14 cellular contexts compared by ENCODE assay signal in genomic region chr3:110420158-110420641, GRCh38.
DNase-seq lines count a peak whose midpoint lies in the region; ATAC-seq lines count a peak whose summit lies in the region.
"Had no signal": no experiment of that assay in that cellular context is flagged by ENCODE, and none has a peak within 500 bp of the region (broad histone marks: within the 10 kb centered on the region; RNA-seq: fewer than 3 reads in every experiment).

No MANE protein-coding gene starts in this region.

- no peak for ATAC-seq in GM21786 (IDR thresholded peaks at IDR 0.05; ENCODE audit: unreplicated experiment)
- no peak for ATAC-seq in stimulated activated naive CD8-positive, alpha-beta T cell treated with anti-CD3 and anti-CD28 coated beads, Interleukin-15, amount 100 ng/mL, for 72 hours
- ATAC-seq in GM18498 (IDR thresholded peaks at IDR 0.05; ENCODE audit: unreplicated experiment): no peak
- ATAC-seq: mucosa of descending colon had no signal

- H3K4me1 ChIP-seq in neuron (ENCODE audit: insufficient read depth, low read length): peaks cover 9% of the 10 kb centered on the region
- H3K4me1 ChIP-seq: esophagus muscularis mucosa had no signal

- H3K9me3 Mint-ChIP-seq in stimulated activated naive CD8-positive, alpha-beta T cell treated with anti-CD3 and anti-CD28 coated beads, Interleukin-15, amount 100 ng/mL, for 72 hours: no peaks in the 10 kb centered on the region
- H3K9me3 Mint-ChIP-seq in activated CD4-positive, alpha-beta memory T cell treated with anti-CD3 and anti-CD28 coated beads for 36 hours: no peaks in the 10 kb centered on the region
- H3K9me3 Mint-ChIP-seq: activated CD4-positive, alpha-beta T cell treated with anti-CD3 and anti-CD28 coated beads, Interleukin-2, amount 10 ng/mL, durations not matched to agents 24 days and 14 days had no signal

- no peaks in the 10 kb centered on the region for H3K27me3 Mint-ChIP-seq in stimulated activated naive CD8-positive, alpha-beta T cell treated with anti-CD3 and anti-CD28 coated beads, Interleukin-15, amount 100 ng/mL, for 72 hours
- H3K27me3 Mint-ChIP-seq in activated CD4-positive, alpha-beta memory T cell treated with anti-CD3 and anti-CD28 coated beads for 36 hours: peaks cover 2% of the 10 kb centered on the region
- H3K27me3 Mint-ChIP-seq: activated CD4-positive, alpha-beta T cell treated with anti-CD3 and anti-CD28 coated beads, Interleukin-2, amount 10 ng/mL, durations not matched to agents 24 days and 14 days had no signal

- no peaks in the 10 kb centered on the region for H3K4me1 Mint-ChIP-seq in stimulated activated naive CD8-positive, alpha-beta T cell treated with anti-CD3 and anti-CD28 coated beads, Interleukin-15, amount 100 ng/mL, for 72 hours
- no peaks in the 10 kb centered on the region for H3K4me1 Mint-ChIP-seq in activated CD4-positive, alpha-beta memory T cell treated with anti-CD3 and anti-CD28 coated beads for 36 hours (ENCODE audit: low read depth)
- H3K4me1 Mint-ChIP-seq: activated CD4-positive, alpha-beta T cell treated with anti-CD3 and anti-CD28 coated beads, Interleukin-2, amount 10 ng/mL, durations not matched to agents 24 days and 14 days had no signal

- H3K27me3 ChIP-seq in neuron (ENCODE audit: insufficient read depth, low read length): no peaks in the 10 kb centered on the region
- H3K27me3 ChIP-seq: esophagus muscularis mucosa had no signal

- intact Hi-C loops in activated CD4-positive, alpha-beta memory T cell treated with anti-CD3 and anti-CD28 coated beads for 36 hours (cut with micrococcal nuclease): no loop called here

- H3K36me3 ChIP-seq in neuron (ENCODE audit: insufficient read depth, low read length): no peaks in the 10 kb centered on the region
- H3K36me3 ChIP-seq: esophagus muscularis mucosa, thoracic aorta had no signal

- H3K4me3 ChIP-seq in neuron (ENCODE audit: low read length): no peak overlapping the region
- H3K4me3 ChIP-seq: esophagus muscularis mucosa, mucosa of descending colon, thoracic aorta had no signal

- H2AFZ ChIP-seq in neuron (ENCODE audit: low read depth, low read length): peak overlapping the region; percentile 5

- CTCF ChIA-PET in activated CD4-positive, alpha-beta memory T cell treated with anti-CD3 and anti-CD28 coated beads for 36 hours (lab: Charles Lee): no interaction called here

- no peaks in the 10 kb centered on the region for H3K9me3 ChIP-seq in neuron (ENCODE audit: low read length)
- H3K9me3 ChIP-seq: esophagus muscularis mucosa, mucosa of descending colon, thoracic aorta had no signal

- peak; percentile 74 for DNase-seq in COLO829 (ENCODE audit: low spot score)
- peak; percentile 5 for DNase-seq in NCI-H460 (ENCODE audit: extremely low read depth, low read depth)
- DNase-seq in dermis microvascular lymphatic vessel endothelial cell (ENCODE audit: low read depth in 2 of 2): peak; percentile 53 to 85
- no peak for DNase-seq in stimulated activated naive CD8-positive, alpha-beta T cell treated with anti-CD3 and anti-CD28 coated beads, Interleukin-15, amount 100 ng/mL, for 72 hours
- DNase-seq in activated CD4-positive, alpha-beta memory T cell treated with anti-CD3 and anti-CD28 coated beads for 36 hours: no peak
- DNase-seq: activated CD4-positive, alpha-beta T cell treated with anti-CD3 and anti-CD28 coated beads, Interleukin-2, amount 10 ng/mL, durations not matched to agents 24 days and 14 days; Caco-2; mucosa of descending colon; NCI-H1694 had no signal

- H3K36me3 Mint-ChIP-seq in activated CD4-positive, alpha-beta memory T cell treated with anti-CD3 and anti-CD28 coated beads for 36 hours: no peaks in the 10 kb centered on the region

- POLR2A ChIA-PET in activated CD4-positive, alpha-beta memory T cell treated with anti-CD3 and anti-CD28 coated beads for 36 hours (lab: Charles Lee): no interaction called here

- no peak overlapping the region for H3K27ac Mint-ChIP-seq in stimulated activated naive CD8-positive, alpha-beta T cell treated with anti-CD3 and anti-CD28 coated beads, Interleukin-15, amount 100 ng/mL, for 72 hours
- H3K27ac Mint-ChIP-seq in activated CD4-positive, alpha-beta memory T cell treated with anti-CD3 and anti-CD28 coated beads for 36 hours: no peak overlapping the region
- H3K27ac Mint-ChIP-seq: activated CD4-positive, alpha-beta T cell treated with anti-CD3 and anti-CD28 coated beads, Interleukin-2, amount 10 ng/mL, durations not matched to agents 24 days and 14 days had no signal

- H3K4me3 Mint-ChIP-seq in stimulated activated naive CD8-positive, alpha-beta T cell treated with anti-CD3 and anti-CD28 coated beads, Interleukin-15, amount 100 ng/mL, for 72 hours: no peak overlapping the region
- no peak overlapping the region for H3K4me3 Mint-ChIP-seq in activated CD4-positive, alpha-beta memory T cell treated with anti-CD3 and anti-CD28 coated beads for 36 hours
- H3K4me3 Mint-ChIP-seq: activated CD4-positive, alpha-beta T cell treated with anti-CD3 and anti-CD28 coated beads, Interleukin-2, amount 10 ng/mL, durations not matched to agents 24 days and 14 days had no signal

Comparison
In these comparisons a context has a peak if more than half of its experiments do, and no peak if none do; other contexts are left out.
1. DNase-seq: peak in COLO829 (single experiment), NCI-H460 (single experiment) and dermis microvascular lymphatic vessel endothelial cell (2 of 2); none in stimulated activated naive CD8-positive, alpha-beta T cell treated with anti-CD3 and anti-CD28 coated beads, Interleukin-15, amount 100 ng/mL, for 72 hours (0 of 2) and activated CD4-positive, alpha-beta memory T cell treated with anti-CD3 and anti-CD28 coated beads for 36 hours (single experiment).